In the genomic region with DNA sequence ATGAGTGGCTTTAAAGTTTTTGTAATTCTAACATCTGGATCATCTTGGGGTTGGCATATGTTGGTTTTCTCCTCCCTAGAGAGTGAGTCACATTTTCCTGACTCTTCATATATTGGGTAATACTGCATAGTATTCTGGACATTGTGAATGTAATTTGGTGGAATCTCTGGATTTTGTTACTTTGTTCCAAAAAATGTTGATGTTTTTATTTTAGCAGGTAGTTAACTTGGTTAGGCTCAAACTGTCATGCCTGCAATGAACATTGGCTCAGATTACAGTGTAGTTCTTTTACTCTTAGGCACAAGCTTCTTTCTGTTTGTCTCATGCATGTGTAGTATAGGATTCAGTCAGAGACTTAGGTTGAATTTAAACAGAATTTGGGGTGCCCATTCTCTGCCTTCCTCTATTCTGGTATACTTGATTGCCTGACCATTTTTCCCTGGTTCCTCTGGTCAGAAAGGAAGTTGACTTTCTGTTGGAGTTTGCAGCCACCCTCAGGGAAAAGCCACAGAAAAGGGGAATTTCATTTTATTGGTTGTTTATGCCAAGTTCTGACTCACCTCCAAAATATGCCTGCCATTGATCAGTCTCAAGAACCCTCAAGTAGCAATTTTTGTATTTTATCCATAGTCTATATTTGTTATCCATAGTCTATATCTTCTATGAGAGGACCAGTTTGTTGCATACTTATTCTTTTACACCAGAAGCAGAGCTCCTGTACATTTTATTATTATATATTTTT, we compare ENCODE assay signal across 1 cellular context.
TF ChIP-seq lines count a peak whose summit lies in the region.

No MANE protein-coding gene starts in this region.

TF ChIP-seq in HepG2, 621 proteins besides CTCF, POLR2A, EP300 and RAD21 (continued from another document):
- TF ChIP-seq, protein P1, sequence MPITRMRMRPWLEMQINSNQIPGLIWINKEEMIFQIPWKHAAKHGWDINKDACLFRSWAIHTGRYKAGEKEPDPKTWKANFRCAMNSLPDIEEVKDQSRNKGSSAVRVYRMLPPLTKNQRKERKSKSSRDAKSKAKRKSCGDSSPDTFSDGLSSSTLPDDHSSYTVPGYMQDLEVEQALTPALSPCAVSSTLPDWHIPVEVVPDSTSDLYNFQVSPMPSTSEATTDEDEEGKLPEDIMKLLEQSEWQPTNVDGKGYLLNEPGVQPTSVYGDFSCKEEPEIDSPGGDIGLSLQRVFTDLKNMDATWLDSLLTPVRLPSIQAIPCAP (CRISPR knock-in tag; IDR thresholded peaks at IDR 0.05; ENCODE audit: low read depth), result no peak
- no peak for TF ChIP-seq DNMT3B (CRISPR knock-in tag; conservative IDR thresholded peaks at IDR 0.05)
- TF ChIP-seq ZNF121 (CRISPR knock-in tag; IDR thresholded peaks at IDR 0.05), result no peak
- no peak for TF ChIP-seq ZFP1 (CRISPR knock-in tag; IDR thresholded peaks at IDR 0.05)
- TF ChIP-seq ZNF432 (CRISPR knock-in tag; IDR thresholded peaks at IDR 0.05; ENCODE audit: borderline replicate concordance), result no peak
- no peak for TF ChIP-seq SP5 (CRISPR knock-in tag; IDR thresholded peaks at IDR 0.05; ENCODE audit: borderline replicate concordance, low read depth)
- TF ChIP-seq TARDBP (CRISPR knock-in tag; IDR thresholded peaks at IDR 0.05), result no peak
